ENCODE assay signal across 22 cellular contexts in the genomic region with DNA sequence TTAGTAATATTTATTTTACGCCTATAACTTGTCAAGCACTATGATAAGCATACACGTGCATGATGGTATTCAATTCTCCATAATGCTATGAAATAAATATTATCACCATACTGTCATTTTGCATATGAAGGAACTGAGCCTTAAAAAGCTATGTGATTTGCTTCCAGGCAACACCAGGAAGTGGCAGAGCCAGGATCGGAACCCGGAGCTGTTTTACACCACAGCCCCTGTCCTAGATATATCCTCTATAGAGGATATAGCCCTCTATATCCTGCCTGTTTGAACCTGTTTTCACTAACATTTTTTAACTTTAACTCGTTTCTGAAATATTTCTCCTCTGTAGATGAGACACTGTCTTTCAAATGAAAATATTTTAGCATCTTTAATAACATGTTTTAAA.
DNase-seq lines count a peak whose midpoint lies in the region; ATAC-seq and TF ChIP-seq lines count a peak whose summit lies in the region.
"Had no signal": no experiment of that assay in that cellular context is flagged by ENCODE, and none has a peak within 500 bp of the region (broad histone marks: within the 10 kb centered on the region; RNA-seq: fewer than 3 reads in every experiment).

No MANE protein-coding gene starts in this region.

- in situ Hi-C loops in transverse colon (cut with MboI; ENCODE audit: low pct_ligation_motif_present in 1 of 4, low pct_unique_long_range_greater_than_20kb in 1 of 4, low sequenced_read_pairs in 3 of 4) = loop anchor here in 1 of 4 donors (10.0 kb wide), 1 partner anchor 707 kb away; no protein-coding TSS in a partner anchor

- H3K4me3 ChIP-seq in colonic mucosa = no peak overlapping the region
- H3K4me3 ChIP-seq in mucosa of descending colon = no peak overlapping the region
- no peak overlapping the region for H3K4me3 ChIP-seq in transverse colon
- H3K4me3 ChIP-seq: BLaER1 had no signal

- H3K9ac ChIP-seq in colonic mucosa (ENCODE audit: low read depth in 2 of 2, low read length in 2 of 2) = peak overlapping the region in 1 of 2 donors; percentile 66
- H3K9ac ChIP-seq: BLaER1 had no signal

- TF ChIP-seq POLR2A in transverse colon (IDR thresholded peaks at IDR 0.05) = no peak

- H3K27me3 ChIP-seq in colonic mucosa = no peaks in the 10 kb centered on the region
- no peaks in the 10 kb centered on the region for H3K27me3 ChIP-seq in transverse colon
- H3K27me3 ChIP-seq: BE2C, BLaER1 had no signal

- no peak for TF ChIP-seq EP300 in transverse colon (IDR thresholded peaks at IDR 0.05; ENCODE audit: low read depth)

- H3K4me1 ChIP-seq in colonic mucosa (peaks cover 3% of the 10 kb centered on the region), mucosa of descending colon (ENCODE audit: low read depth) (peaks cover 9% of the 10 kb centered on the region), transverse colon (peaks cover 0 to 32% (median 11%) of the 10 kb centered on the region in 4 donors)
- H3K4me1 ChIP-seq: BE2C had no signal

- H3K36me3 ChIP-seq in colonic mucosa (no peaks in the 10 kb centered on the region), mucosa of descending colon (ENCODE audit: low read depth) (no peaks in the 10 kb centered on the region), transverse colon (no peaks in the 10 kb centered on the region)
- H3K36me3 ChIP-seq: BE2C, BLaER1 had no signal

- CTCF ChIA-PET in GM10248 (lab: Yijun Ruan, JAX) = no interaction called here

- peak overlapping the region; percentile 69 for H3K27ac ChIP-seq in colonic mucosa
- H3K27ac ChIP-seq in transverse colon = peak overlapping the region; percentile 76 to 83 (median 78)
- H3K27ac ChIP-seq: BLaER1 had no signal

- TF ChIP-seq CTCF in colonic mucosa (IDR thresholded peaks at IDR 0.05) (no peak), mucosa of descending colon (IDR thresholded peaks at IDR 0.05) (no peak), transverse colon (IDR thresholded peaks at IDR 0.05) (no peak), GM10248 (IDR thresholded peaks at IDR 0.05; ENCODE audit: control extremely low read depth, extremely low read depth, low read depth, missing control alignments) (no peak)

- DNase-seq in colonic mucosa = no peak
- peak; percentile 49 to 55 (median 51) for DNase-seq in mucosa of descending colon
- DNase-seq in transverse colon = peak; percentile 45
- no peak for DNase-seq in activated CD4-positive, alpha-beta T cell treated with anti-CD3 and anti-CD28 coated beads, Interleukin-2, amount 50 U/mL, for 1 hour
- no peak for DNase-seq in GM10248 (ENCODE audit: extremely low spot score)
- DNase-seq: 8988T; ACHN; BE2C; C1 segment of cervical spinal cord; CD4-positive, alpha-beta memory T cell; CD4-positive, CD25-positive, alpha-beta regulatory T cell; CD8-positive, alpha-beta memory T cell; COR-L47; DMS 273 treated with DMSO at 0.1 percent for 48 hours; DMS153; DMS53; DMS79; DND-41; EL; GDM1 had no signal

- intact Hi-C loops in colonic mucosa (cut with DNase I) = no loop called here
- intact Hi-C loops in mucosa of descending colon (cut with DNase I, micrococcal nuclease) = loop anchor here in 1 of 2 donors (5.0 kb wide), 1 partner anchor 70 kb away; no protein-coding TSS in a partner anchor
- intact Hi-C loops in transverse colon (cut with DNase I; ENCODE audit: low total_unique reads) = no loop called here

- ATAC-seq in mucosa of descending colon = peak; percentile 58
- ATAC-seq in GM18870 (IDR thresholded peaks at IDR 0.05; ENCODE audit: unreplicated experiment) = no peak

- 59 to 60% methylated on average over 5 of the region's 5 CpGs for WGBS in transverse colon (ENCODE audit: low coverage in 1 of 2), 2 donors

- H3K9me3 ChIP-seq in colonic mucosa (no peaks in the 10 kb centered on the region), mucosa of descending colon (no peaks in the 10 kb centered on the region), transverse colon (no peaks in the 10 kb centered on the region)
- H3K9me3 ChIP-seq: BE2C, BLaER1 had no signal

- POLR2A ChIA-PET in GM10248 (lab: Yijun Ruan, JAX) = no interaction called here

Comparison
In these comparisons a context has a peak if more than half of its experiments do, and no peak if none do; other contexts are left out.
1. DNase-seq: peak in mucosa of descending colon (3 of 3) and transverse colon (single experiment); none in colonic mucosa (single experiment), activated CD4-positive, alpha-beta T cell treated with anti-CD3 and anti-CD28 coated beads, Interleukin-2, amount 50 U/mL, for 1 hour (single experiment) and GM10248 (single experiment).